ENCODE assay signal across 22 cellular contexts in the genomic region with DNA sequence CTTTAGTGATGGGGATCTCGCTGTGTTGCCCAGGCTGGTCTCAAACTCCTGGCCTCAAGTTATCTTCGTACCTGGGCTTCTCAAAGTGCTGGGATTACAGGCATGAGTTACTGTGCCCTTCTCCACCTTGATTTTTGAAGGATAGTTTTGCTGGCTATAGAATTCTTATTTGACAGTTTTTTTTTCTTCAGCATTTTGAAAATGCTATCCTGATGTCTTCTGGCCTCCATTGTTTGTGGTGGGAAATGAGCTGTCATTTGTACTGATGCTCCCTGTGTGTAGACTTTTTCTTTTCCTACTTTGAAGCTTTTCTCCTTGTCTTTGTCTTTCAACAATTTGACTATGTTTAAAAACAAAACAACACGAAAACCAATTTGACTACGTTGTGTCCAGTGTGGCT. TPM values are rescaled to one million over a fixed set of nuclear protein-coding genes. Genes with fewer than 3 reads are reported as not detected.
"Had no signal": no experiment of that assay in that cellular context is flagged by ENCODE, and none has a peak within 500 bp of the region (broad histone marks: within the 10 kb centered on the region; RNA-seq: fewer than 3 reads in every experiment).

No MANE protein-coding gene starts in this region.

- H3K4me1 ChIP-seq: adrenal gland, testis had no signal

- H3K27me3 ChIP-seq: adrenal gland, foreskin keratinocyte, stomach, testis, upper lobe of left lung had no signal

- H3K9me3 Mint-ChIP-seq: activated naive CD4-positive, alpha-beta T cell treated with anti-CD3 and anti-CD28 coated beads, Interleukin-2, amount 50 U/mL, for 24 hours had no signal

- H3K4me3 ChIP-seq: adrenal gland, stomach, testis, upper lobe of left lung had no signal

- H3K9me3 ChIP-seq: adrenal gland, testis, upper lobe of left lung had no signal

- H3K36me3 ChIP-seq: adrenal gland, stomach, upper lobe of left lung had no signal

- H3K4me3 Mint-ChIP-seq: activated CD8-positive, alpha-beta T cell treated with anti-CD3 and anti-CD28 coated beads for 36 hours; activated naive CD4-positive, alpha-beta T cell treated with anti-CD3 and anti-CD28 coated beads, Interleukin-2, amount 50 U/mL, for 24 hours; nephron progenitor cell had no signal

- ATAC-seq: activated CD8-positive, alpha-beta T cell treated with anti-CD3 and anti-CD28 coated beads for 36 hours; foreskin keratinocyte; left ventricle myocardium superior; right cardiac atrium had no signal

- FAIRE-seq: colon, small intestine had no signal

- DNase-seq: activated CD4-positive, alpha-beta T cell treated with anti-CD3 and anti-CD28 coated beads for 48 hours; activated CD8-positive, alpha-beta T cell treated with anti-CD3 and anti-CD28 coated beads for 36 hours; activated effector memory CD4-positive, alpha-beta T cell treated with anti-CD3 and anti-CD28 coated beads, Interleukin-2, amount 50 U/mL, for 16 hours; activated T-cell treated with anti-CD3 and anti-CD28 coated beads, Interleukin-2, amount 50 U/mL, for 48 hours; adrenal gland; caudate nucleus; foreskin keratinocyte; kidney glomerular epithelial cell; left ventricle myocardium superior; nephron progenitor cell; occipital lobe; right cardiac atrium; small intestine; stimulated activated CD4-positive, alpha-beta T cell treated with anti-CD3 and anti-CD28 coated beads, Interleukin-4, amount 100 ng/mL, for 4 hours; stimulated activated CD8-positive, alpha-beta memory T cell treated with anti-CD3 and anti-CD28 coated beads, Interleukin-4, amount 100 ng/mL, for 48 hours; stomach; testis; upper lobe of left lung had no signal

- H3K27ac ChIP-seq: adrenal gland, foreskin keratinocyte, stomach, testis, upper lobe of left lung had no signal

- H3K27me3 Mint-ChIP-seq: activated CD8-positive, alpha-beta T cell treated with anti-CD3 and anti-CD28 coated beads for 36 hours; activated naive CD4-positive, alpha-beta T cell treated with anti-CD3 and anti-CD28 coated beads, Interleukin-2, amount 50 U/mL, for 24 hours; progenitor cell of endocrine pancreas had no signal

- H3K27ac Mint-ChIP-seq: activated CD8-positive, alpha-beta T cell treated with anti-CD3 and anti-CD28 coated beads for 36 hours; activated naive CD4-positive, alpha-beta T cell treated with anti-CD3 and anti-CD28 coated beads, Interleukin-2, amount 50 U/mL, for 24 hours; nephron progenitor cell; progenitor cell of endocrine pancreas had no signal

RNA-seq across cellular contexts. Expression of gene WDR87, which starts 54.8 kb away (rescaled TPM):
- total RNA-seq: activated CD8-positive, alpha-beta T cell treated with anti-CD3 and anti-CD28 coated beads for 36 hours; adrenal gland; foreskin keratinocyte; left ventricle myocardium superior; occipital lobe; progenitor cell of endocrine pancreas; right cardiac atrium; T-helper 1 cell treated with Interleukin-12 subunit alpha and Interleukin-12 subunit beta and Interleukin-4 antibody, amounts not matched to agents 30 ng/mL and 1 ng/mL, for 36 hours; upper lobe of left lung had no signal
- polyA plus RNA-seq: foreskin keratinocyte, right cardiac atrium, small intestine, stomach had no signal
